22 cellular contexts compared by ENCODE assay signal in genomic region chr6:53293691-53294090, GRCh38. TPM values are rescaled to one million over a fixed set of nuclear protein-coding genes. Genes with fewer than 3 reads are reported as not detected.
DNase-seq lines count a peak whose midpoint lies in the region; ATAC-seq, FAIRE-seq and TF ChIP-seq lines count a peak whose summit lies in the region.
"Had no signal": no experiment of that assay in that cellular context is flagged by ENCODE, and none has a peak within 500 bp of the region (broad histone marks: within the 10 kb centered on the region; RNA-seq: fewer than 3 reads in every experiment).

No MANE protein-coding gene starts in this region.

- no peak for TF ChIP-seq CTCF in DND-41 (IDR thresholded peaks at IDR 0.05; ENCODE audit: borderline replicate concordance, extremely low read depth, low read length, poor library complexity, severe bottlenecking)
- no peak for TF ChIP-seq CTCF in K562 (IDR thresholded peaks at IDR 0.05 in 2 of 3, conservative IDR thresholded peaks at IDR 0.05 in 1 of 3; ENCODE audit: insufficient read depth in 2 of 3, low read depth in 1 of 3, low read length in 3 of 3)
- no peak for TF ChIP-seq CTCF in natural killer cell (IDR thresholded peaks at IDR 0.05)

- no peak for TF ChIP-seq RAD21 in K562 (CRISPR knock-in tag; conservative IDR thresholded peaks at IDR 0.05 in 1 of 2, IDR thresholded peaks at IDR 0.05 in 1 of 2)

- WGBS in K562 (ENCODE audit: insufficient coverage, low coverage, missing lambda C conversion rate): 78% methylated on average over 3 of the region's 3 CpGs

- H3K4me3 ChIP-seq in DND-41 (ENCODE audit: low read depth in 1 of 2, low read length in 2 of 2): no peak overlapping the region
- no peak overlapping the region for H3K4me3 ChIP-seq in K562
- H3K4me3 ChIP-seq: BLaER1 treated with 17β-estradiol and CSF1 and Interleukin-3, amounts not matched to agents 10 nM and 100 nM; dorsolateral prefrontal cortex; esophagus muscularis mucosa; suprapubic skin had no signal

- no peak for ATAC-seq in DND-41 (ENCODE audit: insufficient read depth, low read depth)
- ATAC-seq in K562: no peak
- peak; percentile 18 to 23 (median 19) for ATAC-seq in natural killer cell
- ATAC-seq in GM18868 (IDR thresholded peaks at IDR 0.05; ENCODE audit: unreplicated experiment): no peak

- H3K9ac ChIP-seq in DND-41 (ENCODE audit: low read depth, low read length): no peak overlapping the region
- no peak overlapping the region for H3K9ac ChIP-seq in K562 (ENCODE audit: insufficient read depth in 1 of 2, low read depth in 2 of 2, low read length in 2 of 2)
- H3K9ac ChIP-seq: BLaER1 treated with 17β-estradiol and CSF1 and Interleukin-3, amounts not matched to agents 10 nM and 100 nM had no signal

- H3K36me3 ChIP-seq in DND-41 (ENCODE audit: insufficient read depth, low read length): peaks cover 59% of the 10 kb centered on the region
- peaks cover 72% of the 10 kb centered on the region for H3K36me3 ChIP-seq in K562 (ENCODE audit: control insufficient read depth, insufficient read depth, low read length)

- no peak for TF ChIP-seq EP300 in K562 (IDR thresholded peaks at IDR 0.05; ENCODE audit: low read length)

- H3K27me3 Mint-ChIP-seq in activated CD4-positive, alpha-beta T cell treated with anti-CD3 and anti-CD28 coated beads, Interleukin-2, amount 10 ng/mL, durations not matched to agents 7 days and 5 days: no peaks in the 10 kb centered on the region
- H3K27me3 Mint-ChIP-seq in natural killer cell (ENCODE audit: low read depth in 2 of 2): no peaks in the 10 kb centered on the region

- in situ Hi-C loops in K562 (cut with MboI): no loop called here

- intact Hi-C loops in K562 (cut with micrococcal nuclease) (loop anchor here (5.0 kb wide), 1 partner anchor 121 kb away; no protein-coding TSS in a partner anchor), natural killer cell (cut with micrococcal nuclease) (loop anchor here (5.0 to 10.0 kb wide), 4 partner anchors 51 to 189 kb away; partner anchors contain the start of gene ELOVL5)

- no peaks in the 10 kb centered on the region for H3K9me3 Mint-ChIP-seq in activated CD4-positive, alpha-beta T cell treated with anti-CD3 and anti-CD28 coated beads, Interleukin-2, amount 10 ng/mL, durations not matched to agents 7 days and 5 days
- no peaks in the 10 kb centered on the region for H3K9me3 Mint-ChIP-seq in natural killer cell

- H3K9me3 ChIP-seq in DND-41 (ENCODE audit: insufficient read depth, low read length, severe bottlenecking) (no peaks in the 10 kb centered on the region), K562 (replicated peaks; ENCODE audit: control insufficient read depth, insufficient read depth, low read depth, low read length) (no peaks in the 10 kb centered on the region)
- H3K9me3 ChIP-seq: esophagus muscularis mucosa, suprapubic skin had no signal

- H3K79me2 ChIP-seq in DND-41 (ENCODE audit: insufficient read depth, low read length): peaks cover 81% of the 10 kb centered on the region
- peaks cover 92% of the 10 kb centered on the region for H3K79me2 ChIP-seq in K562 (ENCODE audit: control insufficient read depth, insufficient read depth, low read length)

- no peak overlapping the region for H3K4me3 Mint-ChIP-seq in activated CD4-positive, alpha-beta T cell treated with anti-CD3 and anti-CD28 coated beads, Interleukin-2, amount 10 ng/mL, durations not matched to agents 7 days and 5 days
- H3K4me3 Mint-ChIP-seq in natural killer cell: no peak overlapping the region

- no peak overlapping the region for H3K4me2 ChIP-seq in DND-41 (ENCODE audit: insufficient read depth, low read length)
- no peak overlapping the region for H3K4me2 ChIP-seq in K562 (ENCODE audit: insufficient read depth, low read length)

- TF ChIP-seq POLR2A in K562 (conservative IDR thresholded peaks at IDR 0.05): no peak

- H3K27me3 ChIP-seq in DND-41 (ENCODE audit: insufficient read depth, low read length, poor library complexity) (no peaks in the 10 kb centered on the region), K562 (ENCODE audit: control insufficient read depth in 2 of 2, insufficient read depth in 2 of 2, low read length in 2 of 2) (no peaks in the 10 kb centered on the region)
- H3K27me3 ChIP-seq: BLaER1 treated with 17β-estradiol and CSF1 and Interleukin-3, amounts not matched to agents 10 nM and 100 nM; dorsolateral prefrontal cortex; esophagus muscularis mucosa; suprapubic skin had no signal

- POLR2A ChIA-PET in activated CD4-positive, alpha-beta T cell treated with anti-CD3 and anti-CD28 coated beads, Interleukin-2, amount 10 ng/mL, durations not matched to agents 7 days and 5 days (lab: Charles Lee): no interaction called here
- POLR2A ChIA-PET in K562 (lab: Yijun Ruan, JAX): interaction anchor here (0.6 kb wide), 3 partner anchors 30 to 54 kb away, joined by 3 read pairs; no protein-coding TSS in a partner anchor

- peak; percentile 11 for FAIRE-seq in K562 (lab: Jason Lieb, UNC)
- FAIRE-seq: bronchial epithelial cell, TTC549 had no signal

- peak overlapping the region; percentile 67 for H3K27ac Mint-ChIP-seq in activated CD4-positive, alpha-beta T cell treated with anti-CD3 and anti-CD28 coated beads, Interleukin-2, amount 10 ng/mL, durations not matched to agents 7 days and 5 days
- peak overlapping the region; percentile 24 to 88 for H3K27ac Mint-ChIP-seq in natural killer cell

- peaks cover 46% of the 10 kb centered on the region for H3K4me1 ChIP-seq in DND-41 (ENCODE audit: insufficient read depth, low read length)
- H3K4me1 ChIP-seq in K562 (replicated peaks in 1 of 2; ENCODE audit: control insufficient read depth in 2 of 2, insufficient read depth in 2 of 2, low read length in 2 of 2): peaks cover 0 to 31% of the 10 kb centered on the region in 2 experiments; a peak in 3 of 5 replicates
- H3K4me1 ChIP-seq: suprapubic skin had no signal

- CTCF ChIA-PET in activated CD4-positive, alpha-beta T cell treated with anti-CD3 and anti-CD28 coated beads, Interleukin-2, amount 10 ng/mL, durations not matched to agents 7 days and 5 days (lab: Charles Lee): interaction anchor here (1.3 kb wide), 1 partner anchor 50 kb away, joined by 3 read pairs; no protein-coding TSS in a partner anchor
- CTCF ChIA-PET in K562 (lab: Yijun Ruan, JAX; ENCODE audit: low intra/inter-chr PET ratio): no interaction called here

- H3K9me1 ChIP-seq in K562 (ENCODE audit: control insufficient read depth, insufficient read depth, low read length): no peaks in the 10 kb centered on the region

- H3K36me3 Mint-ChIP-seq in activated CD4-positive, alpha-beta T cell treated with anti-CD3 and anti-CD28 coated beads, Interleukin-2, amount 10 ng/mL, durations not matched to agents 7 days and 5 days (ENCODE audit: low read depth): peaks cover 35% of the 10 kb centered on the region
- no peaks in the 10 kb centered on the region for H3K36me3 Mint-ChIP-seq in natural killer cell

- H2AFZ ChIP-seq in DND-41 (ENCODE audit: low read depth, low read length) (no peak overlapping the region), K562 (ENCODE audit: low read depth, low read length) (no peak overlapping the region)

- H3K4me1 Mint-ChIP-seq in activated CD4-positive, alpha-beta T cell treated with anti-CD3 and anti-CD28 coated beads, Interleukin-2, amount 10 ng/mL, durations not matched to agents 7 days and 5 days: peaks cover 53% of the 10 kb centered on the region
- H3K4me1 Mint-ChIP-seq in natural killer cell: peaks cover 72 to 74% of the 10 kb centered on the region in 2 donors

- peaks cover 35% of the 10 kb centered on the region for H4K20me1 ChIP-seq in DND-41 (ENCODE audit: insufficient read depth, low read length)
- H4K20me1 ChIP-seq in K562 (replicated peaks; ENCODE audit: control insufficient read depth, insufficient read depth, low read length): no peaks in the 10 kb centered on the region; the same call in 1 of the 2 replicates

- H3K27ac ChIP-seq in DND-41 (ENCODE audit: low read length) (peak overlapping the region; percentile 31), K562 (ENCODE audit: extremely low read depth, low read depth, low read length) (no peak overlapping the region)
- H3K27ac ChIP-seq: BLaER1 treated with 17β-estradiol and CSF1 and Interleukin-3, amounts not matched to agents 10 nM and 100 nM; esophagus muscularis mucosa; RWPE1; suprapubic skin had no signal

- no peak for DNase-seq in activated CD4-positive, alpha-beta T cell treated with anti-CD3 and anti-CD28 coated beads, Interleukin-2, amount 10 ng/mL, durations not matched to agents 7 days and 5 days
- no peak for DNase-seq in activated CD4-positive, alpha-beta T cell treated with anti-CD3 and anti-CD28 coated beads for 48 hours
- no peak for DNase-seq in DND-41
- DNase-seq in K562 (ENCODE audit: extremely low read depth in 1 of 4, low spot score in 3 of 4): no peak
- DNase-seq in natural killer cell: no peak
- DNase-seq in DMS53 (lab: John Stamatoyannopoulos, UW): no peak
- no peak for DNase-seq in OCI-M1 (lab: John Stamatoyannopoulos, UW)
- DNase-seq: activated CD4-positive, alpha-beta T cell treated with anti-CD3 and anti-CD28 coated beads, Interleukin-2, amount 50 U/mL, for 48 hours; KG1; left cardiac atrium; NCI-H1930; NCI-H446; NK-92 treated with Interleukin-12 subunit alpha and Interleukin-12 subunit beta, amount 100 ng/mL, for 24 hours; retina had no signal

- BruUV-seq in K562 (replicated peaks; lab: Mats Ljungman, UMichigan): TSS peak; percentile 30

TF ChIP-seq in K562, 482 proteins besides CTCF, POLR2A, EP300 and RAD21 (continues in another document):
- TF ChIP-seq NCOA4 (IDR thresholded peaks at IDR 0.05; ENCODE audit: partially characterized antibody): no peak
- no peak for TF ChIP-seq BCOR (IDR thresholded peaks at IDR 0.05)
- TF ChIP-seq U2AF2 (optimal IDR thresholded peaks at IDR 0.05; ENCODE audit: low read depth, low read length): no peak

RNA-seq across cellular contexts. Expression of gene ELOVL5, which starts 55.1 kb away (rescaled TPM):
- total RNA-seq in activated CD4-positive, alpha-beta T cell treated with anti-CD3 and anti-CD28 coated beads, Interleukin-2, amount 10 ng/mL, durations not matched to agents 7 days and 5 days: 100 to 1,000 TPM; 124 to 152 TPM
- total RNA-seq in K562 (2011; cell fraction: chromatin; rRNA removed; ENCODE audit: low replicate concordance): 254 and 349 TPM in 2 replicates
- total RNA-seq in K562 (2011; cell fraction: nucleolus; rRNA removed): 242 and 277 TPM in 2 replicates
- total RNA-seq in K562 (2011; cell fraction: nucleoplasm; rRNA removed): 310 and 344 TPM in 2 replicates
- 70.6 and 80.6 TPM in 2 replicates for total RNA-seq in K562 (2014; rRNA removed)
- total RNA-seq in K562 (2014; rRNA removed; fragmentation: Illumina TruSeq; extraction: Trizol): 131 and 151 TPM in 2 replicates
- 122 and 132 TPM in 2 replicates for total RNA-seq in K562 (2015; rRNA removed; fragmentation: Illumina TruSeq; extraction: Trizol)
- total RNA-seq in K562 (2021): 134 and 151 TPM in 2 replicates
- polyA plus RNA-seq in K562 (2011; rRNA removed): 245 TPM in 2 replicates
- polyA plus RNA-seq in K562 (2011; cell fraction: cytosol; rRNA removed): 106 and 186 TPM in 2 replicates
- 434 and 508 TPM in 2 replicates for polyA plus RNA-seq in K562 (2011; cell fraction: nucleus; rRNA removed)
- polyA plus RNA-seq in K562 (2012): 143 and 177 TPM in 2 replicates
- 150 and 172 TPM in 2 replicates for polyA plus RNA-seq in K562 (2014; fragmentation: Illumina TruSeq; extraction: Trizol)
- polyA plus RNA-seq in K562 (2014; fragmentation: Nextera tagmentation; extraction: Ambion mirVana): 100 to 1,000 TPM; 124 to 148 TPM
- 107 and 109 TPM in 2 replicates for polyA plus RNA-seq in K562 (2014; rRNA removed)
- polyA minus RNA-seq in K562 (2011; rRNA and poly(A)+ RNA removed): 294 and 362 TPM in 2 replicates
- polyA minus RNA-seq in K562 (2011; cell fraction: cytosol; rRNA and poly(A)+ RNA removed): 132 and 149 TPM in 2 replicates
- 163 and 262 TPM in 2 replicates for polyA minus RNA-seq in K562 (2011; cell fraction: nucleus; rRNA and poly(A)+ RNA removed)
- 10 to 100 TPM; 72.1 to 99.5 (median 73.7) TPM for total RNA-seq in natural killer cell

Comparison
In these comparisons a context has a peak if more than half of its experiments do, and no peak if none do; other contexts are left out.
1. ATAC-seq: peak in natural killer cell (3 of 3); none in DND-41 (single experiment), K562 (single experiment) and GM18868 (single experiment).